In the genomic region with DNA sequence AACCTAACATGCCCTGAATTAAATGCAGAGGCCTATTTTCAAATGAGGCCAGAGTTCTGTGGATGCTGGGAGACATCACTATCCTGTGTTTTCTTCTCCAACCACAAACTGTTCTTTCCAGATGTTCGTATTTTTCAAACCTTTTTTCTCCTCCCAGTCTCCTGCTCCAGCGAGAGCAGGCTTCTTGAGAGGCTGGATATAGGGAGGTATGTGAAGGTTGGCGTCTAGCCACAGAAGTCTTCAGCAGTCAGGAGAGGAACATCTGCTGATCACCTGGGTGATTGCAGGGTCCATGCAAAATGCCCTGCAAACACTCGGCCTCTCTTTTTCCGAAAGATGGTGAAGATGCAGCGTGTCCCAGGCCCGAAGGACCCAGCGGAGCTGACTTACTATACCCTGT, we compare ENCODE assay signal across 21 cellular contexts.
"Had no signal": no experiment of that assay in that cellular context is flagged by ENCODE, and none has a peak within 500 bp of the region (broad histone marks: within the 10 kb centered on the region; RNA-seq: fewer than 3 reads in every experiment).

No MANE protein-coding gene starts in this region.

- H3K4me3 ChIP-seq: adrenal gland had no signal

- ATAC-seq: activated CD4-positive, CD25-positive, alpha-beta regulatory T cell treated with anti-CD3 and anti-CD28 coated beads, Interleukin-2, amount 50 U/mL, for 24 hours; activated CD8-positive, alpha-beta T cell treated with anti-CD3 and anti-CD28 coated beads for 36 hours; activated T-cell treated with anti-CD3 and anti-CD28 coated beads, Interleukin-2, amount 50 U/mL, for 72 hours; PC-3 had no signal

- H3K27me3 ChIP-seq: adrenal gland had no signal

- DNase-seq: activated CD4-positive, alpha-beta T cell treated with anti-CD3 and anti-CD28 coated beads for 4 hours; activated CD8-positive, alpha-beta memory T cell treated with anti-CD3 and anti-CD28 coated beads, Interleukin-2, amount 50 U/mL, for 4 hours; activated CD8-positive, alpha-beta T cell treated with anti-CD3 and anti-CD28 coated beads for 36 hours; activated gamma-delta T cell treated with Interleukin-2 at 50 U/mL for 16 hours; activated naive CD4-positive, alpha-beta T cell treated with anti-CD3 and anti-CD28 coated beads, Interleukin-2, amount 10 ng/mL, durations not matched to agents 7 days and 5 days; activated naive CD8-positive, alpha-beta T cell treated with anti-CD3 and anti-CD28 coated beads, Interleukin-2, amount 10 ng/mL, durations not matched to agents 7 days and 5 days; activated T-cell treated with anti-CD3 and anti-CD28 coated beads, Interleukin-2, amount 50 U/mL, for 72 hours; adrenal gland; anterior cingulate cortex; cerebellar nuclear complex; NCI-H1048; NCI-H146; NCI-H187 treated with DMSO at 0.1 percent for 48 hours; NCI-H2081 treated with DMSO at 0.1 percent for 48 hours; NCI-H226; NCI-H526; NCI-H774; NK-92 treated with Interleukin-12 subunit alpha and Interleukin-12 subunit beta, amount 100 ng/mL, for 24 hours; PC-3; SHP77 treated with DMSO at 0.1 percent for 48 hours had no signal

- H3K9me3 ChIP-seq: adrenal gland had no signal

- H3K27ac ChIP-seq: adrenal gland had no signal

- H3K36me3 ChIP-seq: adrenal gland had no signal

- H3K4me1 ChIP-seq: adrenal gland had no signal
